In the genomic region with DNA sequence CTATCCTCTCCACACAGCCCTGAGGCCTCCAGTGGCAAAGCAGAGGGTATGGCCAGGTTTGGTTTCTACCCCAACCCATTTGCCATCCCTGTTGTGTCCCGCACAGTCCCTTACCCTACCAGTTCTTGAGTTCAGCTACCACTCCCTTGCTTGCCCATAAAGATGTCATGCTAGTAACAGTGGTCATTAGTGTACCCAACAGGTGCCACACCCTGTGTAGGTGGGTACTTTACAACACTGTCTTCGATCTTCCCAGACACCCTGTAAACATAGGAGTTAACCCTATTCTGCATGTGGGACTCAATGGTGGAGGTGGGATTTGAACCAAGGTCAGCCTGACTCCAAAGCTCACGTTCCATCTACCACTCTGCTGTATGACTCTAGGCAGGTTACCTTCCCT, we compare ENCODE assay signal across 24 cellular contexts. TPM values are rescaled to one million over a fixed set of nuclear protein-coding genes. Genes with fewer than 3 reads are reported as not detected.
DNase-seq lines count a peak whose midpoint lies in the region; ATAC-seq and TF ChIP-seq lines count a peak whose summit lies in the region.
"Had no signal": no experiment of that assay in that cellular context is flagged by ENCODE, and none has a peak within 500 bp of the region (broad histone marks: within the 10 kb centered on the region; RNA-seq: fewer than 3 reads in every experiment).

No MANE protein-coding gene starts in this region.

- H3K27me3 ChIP-seq in BLaER1 (no peaks in the 10 kb centered on the region), dorsolateral prefrontal cortex (no peaks in the 10 kb centered on the region), esophagus muscularis mucosa (peaks cover 0 to 51% (median 0%) of the 10 kb centered on the region in 4 donors)
- H3K27me3 ChIP-seq: SJSA1 had no signal

- peaks cover 30% of the 10 kb centered on the region for H3K4me1 Mint-ChIP-seq in nephron
- H3K4me1 Mint-ChIP-seq in progenitor cell of endocrine pancreas (ENCODE audit: low read depth): peaks cover 23% of the 10 kb centered on the region
- peaks cover 2% of the 10 kb centered on the region for H3K4me1 Mint-ChIP-seq in activated CD4-positive, alpha-beta T cell treated with anti-CD3 and anti-CD28 coated beads, Interleukin-2, amount 10 ng/mL, durations not matched to agents 7 days and 5 days

- ATAC-seq in GM18867 (IDR thresholded peaks at IDR 0.05; ENCODE audit: unreplicated experiment): no peak
- ATAC-seq: GM23338, PC-3 had no signal

- H3K27ac Mint-ChIP-seq in nephron (peak overlapping the region in 2 of 3 experiments; percentile 51 to 61), progenitor cell of endocrine pancreas (peak overlapping the region; percentile 49)
- H3K27ac Mint-ChIP-seq in activated CD4-positive, alpha-beta T cell treated with anti-CD3 and anti-CD28 coated beads, Interleukin-2, amount 10 ng/mL, durations not matched to agents 7 days and 5 days: no peak overlapping the region
- H3K27ac Mint-ChIP-seq: CD4-positive, alpha-beta T cell; GM23338 had no signal

- H3K27me3 Mint-ChIP-seq in nephron (ENCODE audit: low read depth) (no peaks in the 10 kb centered on the region), progenitor cell of endocrine pancreas (no peaks in the 10 kb centered on the region)
- peaks cover 5% of the 10 kb centered on the region for H3K27me3 Mint-ChIP-seq in activated CD4-positive, alpha-beta T cell treated with anti-CD3 and anti-CD28 coated beads, Interleukin-2, amount 10 ng/mL, durations not matched to agents 7 days and 5 days

- H4K20me1 ChIP-seq in BLaER1: no peaks in the 10 kb centered on the region

- CTCF ChIA-PET in activated CD4-positive, alpha-beta T cell treated with anti-CD3 and anti-CD28 coated beads, Interleukin-2, amount 10 ng/mL, durations not matched to agents 7 days and 5 days (lab: Charles Lee): interaction anchor here (1.5 to 1.7 kb wide), 2 partner anchors 24 to 66 kb away, joined by 4 read pairs; no protein-coding TSS in a partner anchor

- intact Hi-C loops in dorsolateral prefrontal cortex (cut with DNase I): no loop called here
- intact Hi-C loops in posterior cingulate gyrus (cut with DNase I): no loop called here
- intact Hi-C loops in esophagus muscularis mucosa (cut with DNase I): no loop called here

- TF ChIP-seq CTCF in dorsolateral prefrontal cortex (IDR thresholded peaks at IDR 0.05 in 54 of 56, conservative IDR thresholded peaks at IDR 0.05 in 2 of 56; ENCODE audit: low read depth in 1 of 56, partially characterized antibody in 56 of 56): no peak
- TF ChIP-seq CTCF in nephron (IDR thresholded peaks at IDR 0.05; ENCODE audit: unreplicated experiment in 3 of 3): no peak
- no peak for TF ChIP-seq CTCF in progenitor cell of endocrine pancreas (IDR thresholded peaks at IDR 0.05; ENCODE audit: unreplicated experiment)
- no peak for TF ChIP-seq CTCF in esophagus muscularis mucosa (IDR thresholded peaks at IDR 0.05)

- H3K4me1 ChIP-seq in BLaER1 (peaks cover 80% of the 10 kb centered on the region), esophagus muscularis mucosa (peaks cover 0 to 9% (median 5%) of the 10 kb centered on the region in 4 donors)
- H3K4me1 ChIP-seq: SJSA1 had no signal

- DNase-seq in dorsolateral prefrontal cortex (no peak), progenitor cell of endocrine pancreas (ENCODE audit: low spot score, unreplicated experiment) (no peak), posterior cingulate gyrus (no peak), esophagus muscularis mucosa (ENCODE audit: extremely low spot score) (no peak)
- no peak for DNase-seq in activated CD4-positive, alpha-beta T cell treated with anti-CD3 and anti-CD28 coated beads, Interleukin-2, amount 10 ng/mL, durations not matched to agents 7 days and 5 days
- DNase-seq: 8988T; CD4-positive, alpha-beta T cell; NCI-H1105; NCI-H1436 treated with DMSO at 0.1 percent for 48 hours; NCI-H187 treated with DMSO at 0.1 percent for 48 hours; NCI-H446; NCI-H526; NCI-H82; NK-92 treated with Interleukin-12 subunit alpha and Interleukin-12 subunit beta, amount 100 ng/mL, for 24 hours; PC-3 had no signal

- peaks cover 5% of the 10 kb centered on the region for H3K36me3 Mint-ChIP-seq in nephron (ENCODE audit: low read depth)
- peaks cover 4% of the 10 kb centered on the region for H3K36me3 Mint-ChIP-seq in progenitor cell of endocrine pancreas (ENCODE audit: insufficient read depth)
- H3K36me3 Mint-ChIP-seq in activated CD4-positive, alpha-beta T cell treated with anti-CD3 and anti-CD28 coated beads, Interleukin-2, amount 10 ng/mL, durations not matched to agents 7 days and 5 days (ENCODE audit: low read depth): no peaks in the 10 kb centered on the region

- H3K9ac ChIP-seq in BLaER1: no peak overlapping the region

- no peak overlapping the region for H3K4me3 ChIP-seq in BLaER1
- no peak overlapping the region for H3K4me3 ChIP-seq in dorsolateral prefrontal cortex
- no peak overlapping the region for H3K4me3 ChIP-seq in esophagus muscularis mucosa
- H3K4me3 ChIP-seq: GM23338, HAP-1, K562, SJSA1 had no signal

- H3K4me3 Mint-ChIP-seq in nephron (no peak overlapping the region), progenitor cell of endocrine pancreas (ENCODE audit: low read depth) (no peak overlapping the region)
- H3K4me3 Mint-ChIP-seq in activated CD4-positive, alpha-beta T cell treated with anti-CD3 and anti-CD28 coated beads, Interleukin-2, amount 10 ng/mL, durations not matched to agents 7 days and 5 days: no peak overlapping the region
- H3K4me3 Mint-ChIP-seq: CD4-positive, alpha-beta T cell; GM23338 had no signal

- WGBS in esophagus muscularis mucosa: 79% methylated on average over 3 of the region's 3 CpGs

- TF ChIP-seq EP300 in esophagus muscularis mucosa (IDR thresholded peaks at IDR 0.05): no peak

- H3K9me3 ChIP-seq in BLaER1 (no peaks in the 10 kb centered on the region), esophagus muscularis mucosa (no peaks in the 10 kb centered on the region)
- H3K9me3 ChIP-seq: HAP-1, SJSA1 had no signal

- TF ChIP-seq POLR2A in esophagus muscularis mucosa (IDR thresholded peaks at IDR 0.05; ENCODE audit: low read depth): no peak

- H3K4me2 ChIP-seq in BLaER1: peak overlapping the region; percentile 82
- H3K4me2 ChIP-seq: GM23338 had no signal

- no peaks in the 10 kb centered on the region for H3K9me3 Mint-ChIP-seq in nephron
- H3K9me3 Mint-ChIP-seq in progenitor cell of endocrine pancreas (ENCODE audit: low read depth): no peaks in the 10 kb centered on the region
- no peaks in the 10 kb centered on the region for H3K9me3 Mint-ChIP-seq in activated CD4-positive, alpha-beta T cell treated with anti-CD3 and anti-CD28 coated beads, Interleukin-2, amount 10 ng/mL, durations not matched to agents 7 days and 5 days
- H3K9me3 Mint-ChIP-seq: CD4-positive, alpha-beta T cell had no signal

- H3K27ac ChIP-seq in BLaER1 (peak overlapping the region; percentile 79), dorsolateral prefrontal cortex (peak overlapping the region in 32 of 59 donors; percentile 8 to 92 (median 80)), esophagus muscularis mucosa (replicated peaks in 1 of 4) (no peak overlapping the region)
- H3K27ac ChIP-seq: SJSA1 had no signal

- H3K36me3 ChIP-seq in BLaER1 (no peaks in the 10 kb centered on the region), esophagus muscularis mucosa (no peaks in the 10 kb centered on the region)
- H3K36me3 ChIP-seq: SJSA1 had no signal

- POLR2A ChIA-PET in activated CD4-positive, alpha-beta T cell treated with anti-CD3 and anti-CD28 coated beads, Interleukin-2, amount 10 ng/mL, durations not matched to agents 7 days and 5 days (lab: Charles Lee): no interaction called here

RNA-seq across cellular contexts. Expression of gene LINGO1, which starts 23.2 kb away (rescaled TPM):
- 100 to 1,000 TPM in 114 of 120 experiments, 10 to 100 TPM in 6; 54.7 to 233 (median 155) TPM for total RNA-seq in dorsolateral prefrontal cortex
- total RNA-seq in progenitor cell of endocrine pancreas: 35.1 and 41.3 TPM in 2 replicates
- not detected for total RNA-seq in activated CD4-positive, alpha-beta T cell treated with anti-CD3 and anti-CD28 coated beads, Interleukin-2, amount 10 ng/mL, durations not matched to agents 7 days and 5 days
- total RNA-seq in esophagus muscularis mucosa: 1 to 10 TPM in 2 of 4 donors, under 1 TPM in 1, not detected in 1; 0.83 to 2.2 (median 1.0) TPM
- total RNA-seq: CD4-positive, alpha-beta T cell; LHCN-M2; MCF 10A; PC-3; SJSA1 had no signal

Comparison
In these comparisons a context has a peak if more than half of its experiments do, and no peak if none do; other contexts are left out.
1. H3K27ac ChIP-seq: peak in BLaER1 (single experiment) and dorsolateral prefrontal cortex (32 of 59); none in esophagus muscularis mucosa (0 of 4).
2. RNA of gene LINGO1, which starts 23.2 kb away (total RNA-seq): 54.7 to 233 TPM in dorsolateral prefrontal cortex and 35.1 to 41.3 TPM in progenitor cell of endocrine pancreas; 0.83 to 2.2 TPM in esophagus muscularis mucosa and not detected in activated CD4-positive, alpha-beta T cell treated with anti-CD3 and anti-CD28 coated beads, Interleukin-2, amount 10 ng/mL, durations not matched to agents 7 days and 5 days; every median in the first group is over 10 times any median in the second.